Comparison of ENCODE assay signal across 1 cellular context in genomic region chr16:71894921-71895678, GRCh38.
TF ChIP-seq lines count a peak whose summit lies in the region.

Gene IST1, plus strand, starts transcription at chr16:71895531. Its CDS starts 20,110 bp downstream, at chr16:71915641.

TF ChIP-seq in K562, 482 proteins besides CTCF, POLR2A, EP300 and RAD21 (continued from another document and continues in another):
- TF ChIP-seq, protein P1, sequence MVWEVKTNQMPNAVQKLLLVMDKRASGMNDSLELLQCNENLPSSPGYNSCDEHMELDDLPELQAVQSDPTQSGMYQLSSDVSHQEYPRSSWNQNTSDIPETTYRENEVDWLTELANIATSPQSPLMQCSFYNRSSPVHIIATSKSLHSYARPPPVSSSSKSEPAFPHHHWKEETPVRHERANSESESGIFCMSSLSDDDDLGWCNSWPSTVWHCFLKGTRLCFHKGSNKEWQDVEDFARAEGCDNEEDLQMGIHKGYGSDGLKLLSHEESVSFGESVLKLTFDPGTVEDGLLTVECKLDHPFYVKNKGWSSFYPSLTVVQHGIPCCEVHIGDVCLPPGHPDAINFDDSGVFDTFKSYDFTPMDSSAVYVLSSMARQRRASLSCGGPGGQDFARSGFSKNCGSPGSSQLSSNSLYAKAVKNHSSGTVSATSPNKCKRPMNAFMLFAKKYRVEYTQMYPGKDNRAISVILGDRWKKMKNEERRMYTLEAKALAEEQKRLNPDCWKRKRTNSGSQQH (CRISPR knock-in tag; IDR thresholded peaks at IDR 0.05), result peak; percentile 77; the same call in 1 of the 2 replicates
- TF ChIP-seq HCFC1 (IDR thresholded peaks at IDR 0.05; ENCODE audit: low read depth, low read length) (peak; percentile 55), L3MBTL2 (IDR thresholded peaks at IDR 0.05) (peak; percentile 92), TRIM24 (IDR thresholded peaks at IDR 0.05) (peak in 1 of 2 experiments; percentile 58; a peak in 1 of 4 replicates), ATF1 (CRISPR knock-in tag; IDR thresholded peaks at IDR 0.05) (peak; percentile 66), ATF1 (tag; IDR thresholded peaks at IDR 0.05) (peak; percentile 95), ZNF282 (CRISPR knock-in tag; IDR thresholded peaks at IDR 0.05) (no peak), HMGXB4 (CRISPR knock-in tag; IDR thresholded peaks at IDR 0.05) (peak; percentile 41; the same call in 1 of the 2 replicates), SIN3A (IDR thresholded peaks at IDR 0.05; ENCODE audit: borderline replicate concordance in 2 of 2, control insufficient read depth in 1 of 2, low read depth in 2 of 2, low read length in 2 of 2) (peak; percentile 70 to 90), RBFOX2 (IDR thresholded peaks at IDR 0.05; ENCODE audit: low read depth, low read length) (peak; percentile 98), NR1H2 (CRISPR knock-in tag; IDR thresholded peaks at IDR 0.05) (peak; percentile 38; the same call in 1 of the 2 replicates), NFRKB (IDR thresholded peaks at IDR 0.05; ENCODE audit: low read depth) (peak; percentile 99), EGR1 (conservative IDR thresholded peaks at IDR 0.05) (peak; percentile 83), CREM (IDR thresholded peaks at IDR 0.05; ENCODE audit: low read depth) (peak; percentile 84), PHF8 (IDR thresholded peaks at IDR 0.05; ENCODE audit: borderline replicate concordance, low read length) (peak; percentile 92; the same call in 1 of the 2 replicates), GTF2A2 (tag; IDR thresholded peaks at IDR 0.05) (peak; percentile 60), ZNF740 (CRISPR knock-in tag; IDR thresholded peaks at IDR 0.05) (0 out of 2 replicates have a peak, but pooled peaks have one; percentile 20), ZNF740 (tag; IDR thresholded peaks at IDR 0.05) (0 out of 4 replicates have a peak, but pooled peaks of 1 of the 2 experiments have one; percentile 2), FUS (optimal IDR thresholded peaks at IDR 0.05; ENCODE audit: low read depth, low read length) (no peak), MBD2 (IDR thresholded peaks at IDR 0.05; ENCODE audit: borderline replicate concordance, low read depth) (peak; percentile 79), ZNF316 (IDR thresholded peaks at IDR 0.05) (no peak), MYC (IDR thresholded peaks at IDR 0.05; ENCODE audit: low read depth, low read length) (peak; percentile 95), MYC (CRISPR knock-in tag; IDR thresholded peaks at IDR 0.05; ENCODE audit: borderline replicate concordance, low read depth) (peak; percentile 68; the same call in 1 of the 2 replicates), BRCA1 (IDR thresholded peaks at IDR 0.05) (no peak), BRCA1 (CRISPR knock-in tag; IDR thresholded peaks at IDR 0.05) (0 out of 2 replicates have a peak, but pooled peaks have one; percentile 16), POLR2AphosphoS2 (IDR thresholded peaks at IDR 0.05; ENCODE audit: low read length) (peak; percentile 81; the same call in 1 of the 2 replicates), RAD51 (IDR thresholded peaks at IDR 0.05; ENCODE audit: borderline replicate concordance, low read depth) (peak; percentile 30; the same call in 1 of the 2 replicates), E2F6 (IDR thresholded peaks at IDR 0.05; ENCODE audit: borderline replicate concordance in 1 of 2, extremely low read depth in 1 of 2, insufficient read depth in 1 of 2, insufficient read length in 1 of 2, low read depth in 1 of 2, low read length in 1 of 2, poor library complexity in 1 of 2, severe bottlenecking in 1 of 2) (peak; percentile 77 to 82), MTA2 (IDR thresholded peaks at IDR 0.05; ENCODE audit: low read depth) (peak; percentile 43; the same call in 1 of the 2 replicates), ARNT (IDR thresholded peaks at IDR 0.05) (no peak), HDAC1 (IDR thresholded peaks at IDR 0.05) (peak in 1 of 2 experiments; percentile 88; a peak in 2 of 4 replicates), POLR2H (tag; IDR thresholded peaks at IDR 0.05; ENCODE audit: low read depth) (peak; percentile 87), FOXK1 (CRISPR knock-in tag; IDR thresholded peaks at IDR 0.05; ENCODE audit: borderline replicate concordance) (peak; percentile 71; the same call in 1 of the 2 replicates), BRD9 (IDR thresholded peaks at IDR 0.05; ENCODE audit: low read depth, partially characterized antibody) (peak; percentile 71), OTX1 (CRISPR knock-in tag; IDR thresholded peaks at IDR 0.05) (peak; percentile 65), MIER1 (IDR thresholded peaks at IDR 0.05; ENCODE audit: low read depth) (no peak), ZHX1 (conservative IDR thresholded peaks at IDR 0.05; ENCODE audit: low read length) (peak; percentile 85; the same call in 1 of the 2 replicates), MNT (conservative IDR thresholded peaks at IDR 0.05) (peak; percentile 95 to 97), GTF2E2 (tag; IDR thresholded peaks at IDR 0.05) (peak; percentile 83), ARID4B (CRISPR knock-in tag; IDR thresholded peaks at IDR 0.05) (peak; percentile 86; the same call in 1 of the 2 replicates)
- TF ChIP-seq, protein P2, sequence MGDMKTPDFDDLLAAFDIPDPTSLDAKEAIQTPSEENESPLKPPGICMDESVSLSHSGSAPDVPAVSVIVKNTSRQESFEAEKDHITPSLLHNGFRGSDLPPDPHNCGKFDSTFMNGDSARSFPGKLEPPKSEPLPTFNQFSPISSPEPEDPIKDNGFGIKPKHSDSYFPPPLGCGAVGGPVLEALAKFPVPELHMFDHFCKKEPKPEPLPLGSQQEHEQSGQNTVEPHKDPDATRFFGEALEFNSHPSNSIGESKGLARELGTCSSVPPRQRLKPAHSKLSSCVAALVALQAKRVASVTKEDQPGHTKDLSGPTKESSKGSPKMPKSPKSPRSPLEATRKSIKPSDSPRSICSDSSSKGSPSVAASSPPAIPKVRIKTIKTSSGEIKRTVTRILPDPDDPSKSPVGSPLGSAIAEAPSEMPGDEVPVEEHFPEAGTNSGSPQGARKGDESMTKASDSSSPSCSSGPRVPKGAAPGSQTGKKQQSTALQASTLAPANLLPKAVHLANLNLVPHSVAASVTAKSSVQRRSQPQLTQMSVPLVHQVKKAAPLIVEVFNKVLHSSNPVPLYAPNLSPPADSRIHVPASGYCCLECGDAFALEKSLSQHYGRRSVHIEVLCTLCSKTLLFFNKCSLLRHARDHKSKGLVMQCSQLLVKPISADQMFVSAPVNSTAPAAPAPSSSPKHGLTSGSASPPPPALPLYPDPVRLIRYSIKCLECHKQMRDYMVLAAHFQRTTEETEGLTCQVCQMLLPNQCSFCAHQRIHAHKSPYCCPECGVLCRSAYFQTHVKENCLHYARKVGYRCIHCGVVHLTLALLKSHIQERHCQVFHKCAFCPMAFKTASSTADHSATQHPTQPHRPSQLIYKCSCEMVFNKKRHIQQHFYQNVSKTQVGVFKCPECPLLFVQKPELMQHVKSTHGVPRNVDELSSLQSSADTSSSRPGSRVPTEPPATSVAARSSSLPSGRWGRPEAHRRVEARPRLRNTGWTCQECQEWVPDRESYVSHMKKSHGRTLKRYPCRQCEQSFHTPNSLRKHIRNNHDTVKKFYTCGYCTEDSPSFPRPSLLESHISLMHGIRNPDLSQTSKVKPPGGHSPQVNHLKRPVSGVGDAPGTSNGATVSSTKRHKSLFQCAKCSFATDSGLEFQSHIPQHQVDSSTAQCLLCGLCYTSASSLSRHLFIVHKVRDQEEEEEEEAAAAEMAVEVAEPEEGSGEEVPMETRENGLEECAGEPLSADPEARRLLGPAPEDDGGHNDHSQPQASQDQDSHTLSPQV (IDR thresholded peaks at IDR 0.05), result 0 out of 2 replicates have a peak, but pooled peaks have one; percentile 53
- TF ChIP-seq, protein P3, sequence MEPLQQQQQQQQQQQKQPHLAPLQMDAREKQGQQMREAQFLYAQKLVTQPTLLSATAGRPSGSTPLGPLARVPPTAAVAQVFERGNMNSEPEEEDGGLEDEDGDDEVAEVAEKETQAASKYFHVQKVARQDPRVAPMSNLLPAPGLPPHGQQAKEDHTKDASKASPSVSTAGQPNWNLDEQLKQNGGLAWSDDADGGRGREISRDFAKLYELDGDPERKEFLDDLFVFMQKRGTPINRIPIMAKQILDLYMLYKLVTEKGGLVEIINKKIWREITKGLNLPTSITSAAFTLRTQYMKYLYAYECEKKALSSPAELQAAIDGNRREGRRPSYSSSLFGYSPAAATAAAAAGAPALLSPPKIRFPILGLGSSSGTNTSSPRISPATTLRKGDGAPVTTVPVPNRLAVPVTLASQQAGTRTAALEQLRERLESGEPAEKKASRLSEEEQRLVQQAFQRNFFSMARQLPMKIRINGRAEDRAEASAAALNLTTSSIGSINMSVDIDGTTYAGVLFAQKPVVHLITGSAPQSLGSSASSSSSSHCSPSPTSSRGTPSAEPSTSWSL (CRISPR knock-in tag; IDR thresholded peaks at IDR 0.05; ENCODE audit: borderline replicate concordance), result peak; percentile 37; the same call in 1 of the 2 replicates
